8 cellular contexts compared by ENCODE assay signal in the genomic region with DNA sequence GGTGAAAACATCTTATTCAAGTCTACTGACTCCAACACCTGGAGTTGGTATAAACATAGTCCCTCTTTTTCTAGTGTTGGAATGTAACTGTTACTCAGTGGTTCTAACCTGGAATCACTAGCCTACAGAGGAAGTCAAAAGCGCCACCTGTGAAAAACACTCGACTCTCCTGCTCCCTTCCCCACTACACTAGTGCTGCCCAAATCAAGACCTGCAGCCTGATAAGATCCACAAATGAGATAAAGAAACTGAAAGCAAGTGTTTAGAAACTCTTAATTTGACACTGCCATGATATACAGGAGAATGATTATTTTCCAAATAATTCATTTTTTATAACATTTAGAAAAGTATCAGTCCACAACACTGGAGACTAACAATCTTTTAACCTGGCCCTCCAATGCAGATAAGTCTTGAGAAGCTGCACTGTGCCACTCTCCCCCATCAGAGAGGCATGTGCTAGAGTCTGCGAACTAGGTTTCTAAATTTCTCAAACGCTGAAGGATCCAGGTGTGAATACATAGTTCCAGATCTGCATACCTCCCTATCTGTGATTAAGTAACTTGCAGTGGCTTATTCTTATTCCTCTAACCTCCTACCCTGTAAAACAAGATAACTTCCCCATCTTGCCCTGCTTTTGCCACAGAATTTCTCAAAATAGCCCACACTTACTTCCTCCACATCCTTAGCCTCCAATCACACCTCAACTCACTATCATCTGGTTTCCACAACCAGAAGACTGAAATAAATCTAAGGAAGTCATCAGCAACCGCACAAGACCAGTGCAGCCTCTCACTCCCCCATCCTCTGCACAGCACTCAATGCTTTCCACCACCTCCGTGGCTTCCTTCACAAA.
DNase-seq lines count a peak whose midpoint lies in the region; ATAC-seq, FAIRE-seq and TF ChIP-seq lines count a peak whose summit lies in the region.

No MANE protein-coding gene starts in this region.

- H3K36me3 ChIP-seq in mucosa of descending colon (ENCODE audit: low read depth): no peaks in the 10 kb centered on the region

- no peak for TF ChIP-seq POLR2A in H54 (IDR thresholded peaks at IDR 0.05; ENCODE audit: low read depth, low read length)

- intact Hi-C loops in mucosa of descending colon (cut with DNase I, micrococcal nuclease): no loop called here

- H3K4me1 ChIP-seq in mucosa of descending colon (ENCODE audit: low read depth): no peaks in the 10 kb centered on the region

- no peak for TF ChIP-seq CTCF in mucosa of descending colon (IDR thresholded peaks at IDR 0.05)

- FAIRE-seq in H54 (lab: Jason Lieb, UNC) (no peak), HTR-8/SVneo (lab: Jason Lieb, UNC) (no peak)

- H3K9me3 ChIP-seq in mucosa of descending colon: no peaks in the 10 kb centered on the region

- ATAC-seq in GM18868 (IDR thresholded peaks at IDR 0.05; ENCODE audit: unreplicated experiment): peak; percentile 61
- ATAC-seq in HG02623 (IDR thresholded peaks at IDR 0.05; ENCODE audit: unreplicated experiment): peak; percentile 60
- ATAC-seq in mucosa of descending colon: peak; percentile 51
- no peak for ATAC-seq in left lobe of liver

- DNase-seq in NOMO-1 treated with DMSO at 0.1 percent for 48 hours (lab: John Stamatoyannopoulos, UW; ENCODE audit: unreplicated experiment) (peak; percentile 99), mucosa of descending colon (no peak), H54 (ENCODE audit: insufficient read length, low spot score) (no peak), HTR-8/SVneo (ENCODE audit: insufficient read length, low spot score) (no peak), HuH-7.5 (ENCODE audit: low spot score) (no peak), left lobe of liver (ENCODE audit: low spot score) (no peak)

- no peak overlapping the region for H3K4me3 ChIP-seq in mucosa of descending colon
